7 cellular contexts compared by ENCODE assay signal in the genomic region with DNA sequence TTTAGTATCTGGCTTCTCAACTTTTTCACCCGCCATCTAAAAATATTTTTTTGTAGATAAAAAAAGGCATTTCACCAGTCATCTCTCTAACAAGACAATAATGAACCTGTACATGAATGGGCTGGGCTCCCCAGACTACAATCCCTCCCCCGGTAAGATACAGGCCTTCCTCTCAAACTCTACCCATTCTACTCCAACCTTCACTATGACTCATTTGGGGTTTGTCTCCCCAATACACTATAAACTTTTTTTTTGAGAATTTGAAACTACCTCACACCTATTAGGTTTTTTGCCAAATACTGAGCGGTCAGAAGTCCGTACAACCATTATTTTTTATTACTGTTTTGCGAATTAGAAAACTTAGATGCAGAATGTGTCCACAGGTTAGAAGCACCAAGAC. TPM values are rescaled to one million over a fixed set of nuclear protein-coding genes. Genes with fewer than 3 reads are reported as not detected.
DNase-seq lines count a peak whose midpoint lies in the region; ATAC-seq and TF ChIP-seq lines count a peak whose summit lies in the region.

No MANE protein-coding gene starts in this region.

- ATAC-seq in WTC11 (no peak), HG03039 (IDR thresholded peaks at IDR 0.05; ENCODE audit: unreplicated experiment) (no peak)

- H3K9me3 Mint-ChIP-seq in WTC11 = no peaks in the 10 kb centered on the region

- no peaks in the 10 kb centered on the region for H3K27me3 ChIP-seq in HAP-1 (ENCODE audit: low read depth)

- no peaks in the 10 kb centered on the region for H3K9me3 ChIP-seq in HAP-1

- peak overlapping the region in 20 of 21 experiments; percentile 73 to 95 (median 92) for H3K27ac ChIP-seq in skin epidermis

- CTCF ChIA-PET in WTC11 (lab: Charles Lee) = no interaction called here

- peak overlapping the region; percentile 92 for H3K4me3 ChIP-seq in HAP-1
- peak overlapping the region; percentile 75 for H3K4me3 ChIP-seq in fibroblast of villous mesenchyme (ENCODE audit: low read depth, low read length)
- H3K4me3 ChIP-seq in skin epidermis = peak overlapping the region; percentile 42 to 82 (median 62)

- H3K4me1 ChIP-seq in HAP-1 = peaks cover 18% of the 10 kb centered on the region

- peak overlapping the region; percentile 100 for H3K27ac Mint-ChIP-seq in WTC11

- no peaks in the 10 kb centered on the region for H3K27me3 Mint-ChIP-seq in WTC11 (ENCODE audit: low read depth)

- no peak for DNase-seq in HAP-1 (ENCODE audit: low spot score in 2 of 2)
- DNase-seq in WTC11 (ENCODE audit: low spot score) = no peak
- no peak for DNase-seq in fibroblast of villous mesenchyme (ENCODE audit: low read depth)
- DNase-seq in 8988T = no peak
- DNase-seq in HPDE6-E6E7 (ENCODE audit: extremely low spot score) = no peak

- in situ Hi-C loops in HAP-1 (cut with MboI; ENCODE audit: low sequenced_read_pairs) = no loop called here

- peaks cover 54% of the 10 kb centered on the region for H3K36me3 ChIP-seq in HAP-1 (replicated peaks)

- POLR2A ChIA-PET in WTC11 (lab: Charles Lee) = no interaction called here

- TF ChIP-seq CTCF in WTC11 (IDR thresholded peaks at IDR 0.05) (no peak), fibroblast of villous mesenchyme (IDR thresholded peaks at IDR 0.05; ENCODE audit: insufficient read depth, low read depth, low read length) (no peak)

- peak overlapping the region; percentile 100 for H3K4me3 Mint-ChIP-seq in WTC11

- H3K4me1 Mint-ChIP-seq in WTC11 = peaks cover 19% of the 10 kb centered on the region

- H3K36me3 Mint-ChIP-seq in WTC11 = peaks cover 53% of the 10 kb centered on the region

TF ChIP-seq in WTC11, 78 proteins besides CTCF, POLR2A, EP300 and RAD21:
- TF ChIP-seq ETV6 (CRISPR knock-in tag; IDR thresholded peaks at IDR 0.05) (no peak), PRRX2 (CRISPR knock-in tag; IDR thresholded peaks at IDR 0.05) (0 out of 2 replicates have a peak, but pooled peaks have one; percentile 32)

RNA-seq across cellular contexts. Expression of a gene that starts 0.8 kb away (rescaled TPM):
- 1,730 to 1,803 TPM (median 1,794 TPM) in 3 replicates for total RNA-seq in WTC11 (2021)
- 921 and 1,035 TPM in 2 replicates for total RNA-seq in fibroblast of villous mesenchyme

RNA-seq across cellular contexts. Expression of a gene that starts 10.1 kb away (rescaled TPM):
- total RNA-seq in WTC11 (2021) = 112 TPM in 3 replicates
- 108 and 158 TPM in 2 replicates for total RNA-seq in fibroblast of villous mesenchyme

RNA-seq across cellular contexts. Expression of a gene that starts 26.4 kb away (rescaled TPM):
- total RNA-seq in WTC11 (2021) (26.5 to 32.2 TPM (median 31.7 TPM) in 3 replicates), fibroblast of villous mesenchyme (33.2 and 37.1 TPM in 2 replicates)
